In the genomic region with DNA sequence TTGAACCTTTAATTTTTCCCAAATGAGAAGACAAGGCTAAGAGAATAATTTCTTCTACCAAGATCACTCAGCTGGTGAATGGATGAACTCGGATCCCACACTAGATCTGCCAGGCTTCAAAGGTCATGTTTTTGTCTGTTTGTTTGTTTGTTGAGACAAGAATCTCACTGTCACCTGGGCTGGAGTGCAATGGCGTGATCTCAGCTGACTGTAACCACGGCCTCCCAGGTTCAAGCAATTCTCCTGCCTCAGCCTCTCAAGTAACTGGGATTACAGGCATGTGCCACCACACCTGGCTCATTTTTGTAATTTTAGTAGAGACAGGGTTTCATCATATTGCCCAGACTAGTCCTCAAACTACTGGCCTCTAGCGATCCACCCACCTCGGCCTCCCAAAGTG, we compare ENCODE assay signal across 1 cellular context.
TF ChIP-seq lines count a peak whose summit lies in the region.

No MANE protein-coding gene starts in this region.

TF ChIP-seq in HepG2, 621 proteins besides CTCF, POLR2A, EP300 and RAD21:
- no peak for TF ChIP-seq ELF3 (CRISPR knock-in tag; IDR thresholded peaks at IDR 0.05)
- TF ChIP-seq KDM3A (CRISPR knock-in tag; IDR thresholded peaks at IDR 0.05; ENCODE audit: low read depth), result no peak
- no peak for TF ChIP-seq ZNF343 (CRISPR knock-in tag; IDR thresholded peaks at IDR 0.05)
- TF ChIP-seq, protein P1, sequence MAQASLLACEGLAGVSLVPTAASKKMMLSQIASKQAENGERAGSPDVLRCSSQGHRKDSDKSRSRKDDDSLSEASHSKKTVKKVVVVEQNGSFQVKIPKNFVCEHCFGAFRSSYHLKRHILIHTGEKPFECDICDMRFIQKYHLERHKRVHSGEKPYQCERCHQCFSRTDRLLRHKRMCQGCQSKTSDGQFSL (CRISPR knock-in tag; IDR thresholded peaks at IDR 0.05), result no peak
- TF ChIP-seq ZMYM4 (CRISPR knock-in tag; IDR thresholded peaks at IDR 0.05), result no peak
- TF ChIP-seq, protein P2, sequence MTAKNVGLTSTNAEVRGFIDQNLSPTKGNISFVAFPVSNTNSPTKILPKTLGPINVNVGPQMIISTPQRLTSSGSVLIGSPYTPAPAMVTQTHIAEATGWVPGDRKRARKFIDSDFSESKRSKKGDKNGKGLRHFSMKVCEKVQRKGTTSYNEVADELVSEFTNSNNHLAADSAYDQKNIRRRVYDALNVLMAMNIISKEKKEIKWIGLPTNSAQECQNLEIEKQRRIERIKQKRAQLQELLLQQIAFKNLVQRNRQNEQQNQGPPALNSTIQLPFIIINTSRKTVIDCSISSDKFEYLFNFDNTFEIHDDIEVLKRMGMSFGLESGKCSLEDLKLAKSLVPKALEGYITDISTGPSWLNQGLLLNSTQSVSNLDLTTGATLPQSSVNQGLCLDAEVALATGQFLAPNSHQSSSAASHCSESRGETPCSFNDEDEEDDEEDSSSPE (CRISPR knock-in tag; IDR thresholded peaks at IDR 0.05), result no peak
- no peak for TF ChIP-seq REXO4 (CRISPR knock-in tag; IDR thresholded peaks at IDR 0.05; ENCODE audit: borderline replicate concordance)
- TF ChIP-seq, protein P3, sequence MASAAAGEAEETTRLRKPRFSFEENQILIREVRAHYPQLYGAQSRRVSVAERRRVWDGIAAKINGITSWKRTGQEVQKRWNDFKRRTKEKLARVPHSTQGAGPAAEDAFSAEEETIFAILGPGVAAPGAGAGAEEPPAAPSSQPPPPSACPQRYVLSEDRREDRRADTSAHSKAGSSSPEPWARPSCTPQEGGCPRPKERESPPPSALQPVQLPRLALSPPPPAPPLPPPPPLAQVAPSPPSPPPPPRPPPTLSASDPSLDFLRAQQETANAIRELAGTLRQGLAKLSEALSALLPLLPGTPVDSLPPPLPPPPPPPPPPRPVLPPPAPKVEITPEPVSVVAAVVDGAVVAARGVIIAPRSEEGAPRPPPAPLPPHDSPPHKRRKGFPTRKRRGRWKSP (CRISPR knock-in tag; IDR thresholded peaks at IDR 0.05), result no peak
- TF ChIP-seq, protein P4, sequence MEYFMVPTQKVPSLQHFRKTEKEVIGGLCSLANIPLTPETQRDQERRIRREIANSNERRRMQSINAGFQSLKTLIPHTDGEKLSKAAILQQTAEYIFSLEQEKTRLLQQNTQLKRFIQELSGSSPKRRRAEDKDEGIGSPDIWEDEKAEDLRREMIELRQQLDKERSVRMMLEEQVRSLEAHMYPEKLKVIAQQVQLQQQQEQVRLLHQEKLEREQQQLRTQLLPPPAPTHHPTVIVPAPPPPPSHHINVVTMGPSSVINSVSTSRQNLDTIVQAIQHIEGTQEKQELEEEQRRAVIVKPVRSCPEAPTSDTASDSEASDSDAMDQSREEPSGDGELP (IDR thresholded peaks at IDR 0.05; ENCODE audit: borderline replicate concordance, low read depth), result peak; percentile 63
- TF ChIP-seq MAFF (IDR thresholded peaks at IDR 0.05; ENCODE audit: low read depth, low read length), result no peak
- TF ChIP-seq FOXP1 (IDR thresholded peaks at IDR 0.05), result no peak
- TF ChIP-seq FOXP1 (CRISPR knock-in tag; IDR thresholded peaks at IDR 0.05), result peak; percentile 36; the same call in 1 of the 2 replicates
- TF ChIP-seq, protein P5, sequence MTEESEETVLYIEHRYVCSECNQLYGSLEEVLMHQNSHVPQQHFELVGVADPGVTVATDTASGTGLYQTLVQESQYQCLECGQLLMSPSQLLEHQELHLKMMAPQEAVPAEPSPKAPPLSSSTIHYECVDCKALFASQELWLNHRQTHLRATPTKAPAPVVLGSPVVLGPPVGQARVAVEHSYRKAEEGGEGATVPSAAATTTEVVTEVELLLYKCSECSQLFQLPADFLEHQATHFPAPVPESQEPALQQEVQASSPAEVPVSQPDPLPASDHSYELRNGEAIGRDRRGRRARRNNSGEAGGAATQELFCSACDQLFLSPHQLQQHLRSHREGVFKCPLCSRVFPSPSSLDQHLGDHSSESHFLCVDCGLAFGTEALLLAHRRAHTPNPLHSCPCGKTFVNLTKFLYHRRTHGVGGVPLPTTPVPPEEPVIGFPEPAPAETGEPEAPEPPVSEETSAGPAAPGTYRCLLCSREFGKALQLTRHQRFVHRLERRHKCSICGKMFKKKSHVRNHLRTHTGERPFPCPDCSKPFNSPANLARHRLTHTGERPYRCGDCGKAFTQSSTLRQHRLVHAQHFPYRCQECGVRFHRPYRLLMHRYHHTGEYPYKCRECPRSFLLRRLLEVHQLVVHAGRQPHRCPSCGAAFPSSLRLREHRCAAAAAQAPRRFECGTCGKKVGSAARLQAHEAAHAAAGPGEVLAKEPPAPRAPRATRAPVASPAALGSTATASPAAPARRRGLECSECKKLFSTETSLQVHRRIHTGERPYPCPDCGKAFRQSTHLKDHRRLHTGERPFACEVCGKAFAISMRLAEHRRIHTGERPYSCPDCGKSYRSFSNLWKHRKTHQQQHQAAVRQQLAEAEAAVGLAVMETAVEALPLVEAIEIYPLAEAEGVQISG (CRISPR knock-in tag; IDR thresholded peaks at IDR 0.05), result 0 out of 2 replicates have a peak, but pooled peaks have one; percentile 30
- TF ChIP-seq, protein P6, sequence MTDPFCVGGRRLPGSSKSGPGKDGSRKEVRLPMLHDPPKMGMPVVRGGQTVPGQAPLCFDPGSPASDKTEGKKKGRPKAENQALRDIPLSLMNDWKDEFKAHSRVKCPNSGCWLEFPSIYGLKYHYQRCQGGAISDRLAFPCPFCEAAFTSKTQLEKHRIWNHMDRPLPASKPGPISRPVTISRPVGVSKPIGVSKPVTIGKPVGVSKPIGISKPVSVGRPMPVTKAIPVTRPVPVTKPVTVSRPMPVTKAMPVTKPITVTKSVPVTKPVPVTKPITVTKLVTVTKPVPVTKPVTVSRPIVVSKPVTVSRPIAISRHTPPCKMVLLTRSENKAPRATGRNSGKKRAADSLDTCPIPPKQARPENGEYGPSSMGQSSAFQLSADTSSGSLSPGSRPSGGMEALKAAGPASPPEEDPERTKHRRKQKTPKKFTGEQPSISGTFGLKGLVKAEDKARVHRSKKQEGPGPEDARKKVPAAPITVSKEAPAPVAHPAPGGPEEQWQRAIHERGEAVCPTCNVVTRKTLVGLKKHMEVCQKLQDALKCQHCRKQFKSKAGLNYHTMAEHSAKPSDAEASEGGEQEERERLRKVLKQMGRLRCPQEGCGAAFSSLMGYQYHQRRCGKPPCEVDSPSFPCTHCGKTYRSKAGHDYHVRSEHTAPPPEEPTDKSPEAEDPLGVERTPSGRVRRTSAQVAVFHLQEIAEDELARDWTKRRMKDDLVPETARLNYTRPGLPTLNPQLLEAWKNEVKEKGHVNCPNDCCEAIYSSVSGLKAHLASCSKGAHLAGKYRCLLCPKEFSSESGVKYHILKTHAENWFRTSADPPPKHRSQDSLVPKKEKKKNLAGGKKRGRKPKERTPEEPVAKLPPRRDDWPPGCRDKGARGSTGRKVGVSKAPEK (CRISPR knock-in tag; IDR thresholded peaks at IDR 0.05; ENCODE audit: borderline replicate concordance), result no peak
- no peak for TF ChIP-seq IRX3 (CRISPR knock-in tag; IDR thresholded peaks at IDR 0.05; ENCODE audit: borderline replicate concordance, low read depth)
- 0 out of 2 replicates have a peak, but pooled peaks have one; percentile 18 for TF ChIP-seq ZMYM3 (CRISPR knock-in tag; IDR thresholded peaks at IDR 0.05)
- TF ChIP-seq ZNF83 (CRISPR knock-in tag; IDR thresholded peaks at IDR 0.05; ENCODE audit: borderline replicate concordance), result no peak
- no peak for TF ChIP-seq CREB1 (IDR thresholded peaks at IDR 0.05)
- 0 out of 2 replicates have a peak, but pooled peaks have one; percentile 28 for TF ChIP-seq CREB1 (CRISPR knock-in tag; IDR thresholded peaks at IDR 0.05)
